9 cellular contexts compared by ENCODE assay signal in the genomic region with DNA sequence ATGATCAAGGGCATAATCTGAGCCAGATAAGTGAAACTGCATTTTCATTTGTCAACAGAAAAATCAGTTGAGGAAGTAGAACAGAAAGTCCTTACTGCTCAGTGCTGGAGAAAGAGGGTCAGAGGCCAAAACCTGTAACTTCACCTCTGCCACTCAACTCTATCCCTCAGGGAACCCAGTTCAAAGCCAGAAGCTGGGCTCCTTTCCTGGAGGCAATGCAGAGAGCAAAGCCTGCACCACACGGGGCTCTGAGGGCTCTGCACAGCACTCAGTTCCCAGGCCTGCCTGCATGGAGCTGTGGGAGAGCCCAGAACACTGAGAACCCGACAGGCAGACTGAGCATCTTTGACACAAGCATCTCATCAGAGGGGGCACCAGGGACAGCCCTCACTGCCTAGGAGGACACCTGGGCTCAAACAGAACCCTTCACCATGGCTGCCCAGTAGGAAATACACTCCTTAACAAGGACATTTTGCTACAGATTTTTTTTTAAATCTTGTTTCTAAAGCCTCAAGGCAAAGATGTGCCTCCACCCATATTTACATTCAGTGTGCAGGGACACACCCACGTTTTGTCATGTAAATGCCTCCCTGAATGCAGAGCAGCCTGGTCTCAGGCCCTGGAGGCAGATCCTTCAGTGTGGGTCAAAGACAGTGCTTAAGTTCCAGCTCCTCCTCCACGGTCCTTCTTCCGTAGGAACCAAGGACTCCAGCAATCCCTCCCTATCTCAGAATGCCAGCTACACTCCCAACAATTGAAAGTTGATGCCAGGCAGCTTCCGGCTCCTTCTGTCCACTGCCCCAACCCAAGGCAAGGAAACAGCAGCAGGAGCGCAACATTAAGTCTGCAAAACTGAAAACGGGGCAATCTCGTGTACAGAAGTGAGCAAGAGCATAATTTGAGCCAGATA. TPM values are rescaled to one million over a fixed set of nuclear protein-coding genes. Genes with fewer than 3 reads are reported as not detected.
DNase-seq lines count a peak whose midpoint lies in the region; ATAC-seq, FAIRE-seq and TF ChIP-seq lines count a peak whose summit lies in the region.
"Had no signal": no experiment of that assay in that cellular context is flagged by ENCODE, and none has a peak within 500 bp of the region (broad histone marks: within the 10 kb centered on the region; RNA-seq: fewer than 3 reads in every experiment).

No MANE protein-coding gene starts in this region.

- CTCF ChIA-PET in naive thymus-derived CD4-positive, alpha-beta T cell (lab: Charles Lee), result interaction anchor here (0.6 to 4.8 kb wide), 4 partner anchors 9 to 163 kb away, joined by 3 to 47 read pairs (median 6); no protein-coding TSS in a partner anchor

- H3K9me3 Mint-ChIP-seq in activated naive CD4-positive, alpha-beta T cell treated with anti-CD3 and anti-CD28 coated beads, Interleukin-2, amount 50 U/mL, for 72 hours, result no peaks in the 10 kb centered on the region
- no peaks in the 10 kb centered on the region for H3K9me3 Mint-ChIP-seq in naive thymus-derived CD4-positive, alpha-beta T cell
- no peaks in the 10 kb centered on the region for H3K9me3 Mint-ChIP-seq in progenitor cell of endocrine pancreas (ENCODE audit: low read depth)

- peak overlapping the region; percentile 51 to 95 (median 84) for H3K4me3 Mint-ChIP-seq in naive thymus-derived CD4-positive, alpha-beta T cell
- H3K4me3 Mint-ChIP-seq in progenitor cell of endocrine pancreas (ENCODE audit: low read depth), result no peak overlapping the region

- no peak for TF ChIP-seq CTCF in progenitor cell of endocrine pancreas (IDR thresholded peaks at IDR 0.05; ENCODE audit: unreplicated experiment)

- no peaks in the 10 kb centered on the region for H3K9me3 ChIP-seq in naive thymus-derived CD4-positive, alpha-beta T cell (ENCODE audit: control insufficient read depth in 2 of 3, low read length in 3 of 3)

- H3K27ac ChIP-seq in naive thymus-derived CD4-positive, alpha-beta T cell (ENCODE audit: low read depth, low read length), result peak overlapping the region; percentile 92
- H3K27ac ChIP-seq in substantia nigra (ENCODE audit: low read depth, low read length, poor library complexity, severe bottlenecking), result no peak overlapping the region

- TF ChIP-seq POLR2A in GM12892 (IDR thresholded peaks at IDR 0.05; ENCODE audit: low read depth, low read length), result no peak

- ATAC-seq in HG02642 (IDR thresholded peaks at IDR 0.05; ENCODE audit: poor library complexity, unreplicated experiment), result peak; percentile 5
- ATAC-seq in activated naive CD4-positive, alpha-beta T cell treated with anti-CD3 and anti-CD28 coated beads, Interleukin-2, amount 50 U/mL, for 72 hours, result no peak
- no peak for ATAC-seq in naive thymus-derived CD4-positive, alpha-beta T cell

- no peaks in the 10 kb centered on the region for H3K27me3 ChIP-seq in naive thymus-derived CD4-positive, alpha-beta T cell (ENCODE audit: control insufficient read depth in 2 of 2, insufficient read depth in 2 of 2, low read length in 2 of 2)

- intact Hi-C loops in naive thymus-derived CD4-positive, alpha-beta T cell (cut with micrococcal nuclease), result loop anchor here in 1 of 2 donors (1.0 to 10.0 kb wide), 4 partner anchors 10 to 878 kb away; a partner anchor contains a TSS

- no peaks in the 10 kb centered on the region for H3K27me3 Mint-ChIP-seq in naive thymus-derived CD4-positive, alpha-beta T cell
- peaks cover 2% of the 10 kb centered on the region for H3K27me3 Mint-ChIP-seq in progenitor cell of endocrine pancreas

- H3K4me1 ChIP-seq in naive thymus-derived CD4-positive, alpha-beta T cell (ENCODE audit: control insufficient read depth in 2 of 2, insufficient read depth in 2 of 2, low read length in 2 of 2), result peaks cover 28 to 62% of the 10 kb centered on the region in 2 donors

- H3K4me1 Mint-ChIP-seq in naive thymus-derived CD4-positive, alpha-beta T cell, result peaks cover 42 to 63% (median 58%) of the 10 kb centered on the region in 7 donors
- no peaks in the 10 kb centered on the region for H3K4me1 Mint-ChIP-seq in progenitor cell of endocrine pancreas (ENCODE audit: low read depth)

- POLR2A ChIA-PET in naive thymus-derived CD4-positive, alpha-beta T cell (lab: Charles Lee), result interaction anchor here (1.4 to 16.2 kb wide), 6 partner anchors 10 to 323 kb away, joined by 3 to 245 read pairs (median 22); a partner anchor contains a TSS

- peaks cover 18 to 38% (median 23%) of the 10 kb centered on the region in 3 experiments for H3K36me3 ChIP-seq in naive thymus-derived CD4-positive, alpha-beta T cell (ENCODE audit: control insufficient read depth in 2 of 3, insufficient read depth in 3 of 3, low read length in 3 of 3)

- peaks cover 0 to 33% of the 10 kb centered on the region in 2 donors for H3K36me3 Mint-ChIP-seq in activated naive CD4-positive, alpha-beta T cell treated with anti-CD3 and anti-CD28 coated beads, Interleukin-2, amount 50 U/mL, for 72 hours
- H3K36me3 Mint-ChIP-seq in naive thymus-derived CD4-positive, alpha-beta T cell, result peaks cover 4 to 46% (median 18%) of the 10 kb centered on the region in 5 donors
- peaks cover 25% of the 10 kb centered on the region for H3K36me3 Mint-ChIP-seq in progenitor cell of endocrine pancreas (ENCODE audit: insufficient read depth)

- peak overlapping the region; percentile 96 to 98 for H3K27ac Mint-ChIP-seq in activated naive CD4-positive, alpha-beta T cell treated with anti-CD3 and anti-CD28 coated beads, Interleukin-2, amount 50 U/mL, for 72 hours
- peak overlapping the region; percentile 91 to 99 (median 98) for H3K27ac Mint-ChIP-seq in naive thymus-derived CD4-positive, alpha-beta T cell
- H3K27ac Mint-ChIP-seq in progenitor cell of endocrine pancreas, result no peak overlapping the region

- FAIRE-seq in GM12892 (lab: Jason Lieb, UNC) (peak; percentile 21), RCC 7860 (lab: Jason Lieb, UNC) (no peak)

- DNase-seq in GM12892 (ENCODE audit: insufficient read length) (no peak), progenitor cell of endocrine pancreas (ENCODE audit: low spot score, unreplicated experiment) (no peak), substantia nigra (lab: John Stamatoyannopoulos, UW) (no peak), RCC 7860 (ENCODE audit: low spot score) (no peak), NCI-H1105 treated with DMSO at 0.1 percent for 48 hours (lab: John Stamatoyannopoulos, UW) (no peak)
- DNase-seq in activated naive CD4-positive, alpha-beta T cell treated with anti-CD3 and anti-CD28 coated beads, Interleukin-2, amount 50 U/mL, for 72 hours (ENCODE audit: low spot score in 2 of 2), result no peak
- peak in 2 of 9 donors; percentile 14 to 44 for DNase-seq in naive thymus-derived CD4-positive, alpha-beta T cell
- DNase-seq: NCI-H1694 treated with DMSO at 0.1 percent for 48 hours had no signal

- H3K4me3 ChIP-seq in naive thymus-derived CD4-positive, alpha-beta T cell (ENCODE audit: low read length), result peak overlapping the region; percentile 45

RNA-seq across cellular contexts. Expression of a gene that starts 6.6 kb away (rescaled TPM):
- polyA plus RNA-seq in GM12892 (2012; ENCODE audit: missing spikeins), result 158 TPM
- 100 to 1,000 TPM in 1 of 2 donors, 10 to 100 TPM in 1; 45.2 to 108 TPM for total RNA-seq in activated naive CD4-positive, alpha-beta T cell treated with anti-CD3 and anti-CD28 coated beads, Interleukin-2, amount 50 U/mL, for 72 hours
- 100 to 1,000 TPM; 147 to 332 (median 264) TPM for total RNA-seq in naive thymus-derived CD4-positive, alpha-beta T cell
- 100 to 1,000 TPM; 521 to 683 TPM for polyA plus RNA-seq in naive thymus-derived CD4-positive, alpha-beta T cell
- 27.9 and 29.8 TPM in 2 replicates for total RNA-seq in progenitor cell of endocrine pancreas

RNA-seq across cellular contexts. Expression of a gene that starts 49.4 kb away (rescaled TPM):
- 19.0 TPM for polyA plus RNA-seq in GM12892 (2012; ENCODE audit: missing spikeins)
- 10 to 100 TPM; 17.5 to 21.9 TPM for total RNA-seq in activated naive CD4-positive, alpha-beta T cell treated with anti-CD3 and anti-CD28 coated beads, Interleukin-2, amount 50 U/mL, for 72 hours
- 10 to 100 TPM; 11.5 to 17.6 (median 15.5) TPM for total RNA-seq in naive thymus-derived CD4-positive, alpha-beta T cell
- polyA plus RNA-seq in naive thymus-derived CD4-positive, alpha-beta T cell, result 1 to 10 TPM; 3.3 to 3.8 TPM
- 39.0 and 47.1 TPM in 2 replicates for total RNA-seq in progenitor cell of endocrine pancreas
